25 cellular contexts compared by ENCODE assay signal in the genomic region with DNA sequence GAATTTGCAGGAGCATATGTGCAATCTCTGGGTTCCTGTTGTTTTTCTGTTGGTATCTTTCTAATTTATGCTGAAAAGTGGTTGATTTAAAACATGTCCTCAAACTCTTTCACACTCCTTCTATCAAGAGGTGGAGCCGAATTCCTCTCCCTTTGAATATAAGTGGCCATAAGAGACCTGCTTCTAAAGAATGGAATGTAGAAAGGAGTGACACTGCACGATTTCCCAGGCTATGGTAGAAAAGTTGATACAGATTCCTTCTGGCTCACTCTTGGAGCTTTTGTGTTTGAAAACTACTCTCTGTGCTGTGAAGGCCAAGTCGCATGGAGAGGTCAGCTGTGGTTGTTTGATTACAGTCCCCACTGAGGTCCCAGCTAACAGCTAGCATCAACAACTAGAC.
"Had no signal": no experiment of that assay in that cellular context is flagged by ENCODE, and none has a peak within 500 bp of the region (broad histone marks: within the 10 kb centered on the region; RNA-seq: fewer than 3 reads in every experiment).

No MANE protein-coding gene starts in this region.

- H3K27me3 Mint-ChIP-seq: dendritic cell treated with granulocyte-macrophage colony-stimulating factor and Interleukin-4, amounts not matched to agents 40 ng/mL and 50 ng/mL, for 4 days; effector memory CD8-positive, alpha-beta T cell; memory B cell had no signal

- H3K36me3 ChIP-seq: colonic mucosa, esophagus squamous epithelium, gastrocnemius medialis, heart right ventricle, left ventricle myocardium inferior had no signal

- H3K9me3 ChIP-seq: colonic mucosa, esophagus squamous epithelium, gastrocnemius medialis, left ventricle myocardium inferior had no signal

- H3K27me3 ChIP-seq: colonic mucosa, esophagus squamous epithelium, gastrocnemius medialis, heart right ventricle had no signal

- H3K27ac ChIP-seq: colonic mucosa, epithelial cell of prostate, esophagus squamous epithelium, gastrocnemius medialis, heart right ventricle, left ventricle myocardium inferior had no signal

- H3K9me3 Mint-ChIP-seq: effector memory CD8-positive, alpha-beta T cell; endodermal cell; memory B cell had no signal

- ATAC-seq: effector memory CD8-positive, alpha-beta T cell; esophagus mucosa; gastrocnemius medialis; heart right ventricle; left cardiac atrium had no signal

- H3K36me3 Mint-ChIP-seq: memory B cell had no signal

- DNase-seq: cerebellar nuclear complex; colonic mucosa; cortex of kidney; effector CD8-positive, alpha-beta T cell; effector memory CD8-positive, alpha-beta T cell; endodermal cell; erythroblast; esophagus squamous epithelium; foreskin fibroblast; foreskin melanocyte; gastrocnemius medialis; glutamatergic neuron; head of caudate nucleus; heart right ventricle; hippocampal formation; left cardiac atrium; left ventricle myocardium inferior; mammary epithelial cell; mesendoderm; midbrain had no signal

- H3K27ac Mint-ChIP-seq: dendritic cell treated with granulocyte-macrophage colony-stimulating factor and Interleukin-4, amounts not matched to agents 40 ng/mL and 50 ng/mL, for 4 days; effector memory CD8-positive, alpha-beta T cell; endodermal cell; memory B cell had no signal

- H3K4me3 ChIP-seq: colonic mucosa, esophagus squamous epithelium, gastrocnemius medialis, heart right ventricle, left ventricle myocardium inferior, lung had no signal

- H3K4me1 ChIP-seq: colonic mucosa, esophagus squamous epithelium, gastrocnemius medialis, heart right ventricle, left ventricle myocardium inferior had no signal

- H3K4me3 Mint-ChIP-seq: dendritic cell treated with granulocyte-macrophage colony-stimulating factor and Interleukin-4, amounts not matched to agents 40 ng/mL and 50 ng/mL, for 4 days; effector memory CD8-positive, alpha-beta T cell; endodermal cell; memory B cell had no signal

- H3K4me1 Mint-ChIP-seq: endodermal cell, memory B cell had no signal
